In genomic region chr12:109612975-109613502, GRCh38 we compare ENCODE assay signal across 11 cellular contexts. TPM values are rescaled to one million over a fixed set of nuclear protein-coding genes. Genes with fewer than 3 reads are reported as not detected.
DNase-seq lines count a peak whose midpoint lies in the region; ATAC-seq and TF ChIP-seq lines count a peak whose summit lies in the region.
"Had no signal": no experiment of that assay in that cellular context is flagged by ENCODE, and none has a peak within 500 bp of the region (broad histone marks: within the 10 kb centered on the region; RNA-seq: fewer than 3 reads in every experiment).

No MANE protein-coding gene starts in this region.

- no peaks in the 10 kb centered on the region for H4K20me1 ChIP-seq in SK-N-SH (ENCODE audit: insufficient read depth)

- no peak for TF ChIP-seq EP300 in SK-N-SH (IDR thresholded peaks at IDR 0.05; ENCODE audit: borderline replicate concordance in 1 of 2, low read depth in 1 of 2, low read length in 1 of 2)

- POLR2A ChIA-PET in SK-N-SH (lab: Yijun Ruan, JAX), result interaction anchor here (0.6 kb wide), 1 partner anchor 18 kb away, joined by 4 read pairs; no protein-coding TSS in a partner anchor

- H3K4me3 ChIP-seq in AG09309 (ENCODE audit: control insufficient read depth, low read depth, low read length), result no peak overlapping the region
- H3K4me3 ChIP-seq in SK-N-SH (ENCODE audit: low read depth in 2 of 2, low read length in 1 of 2), result no peak overlapping the region
- H3K4me3 ChIP-seq in iPS-15b (ENCODE audit: low read depth, low read length), result no peak overlapping the region

- CTCF ChIA-PET in SK-N-SH (lab: Yijun Ruan, JAX), result interaction anchor here (1.0 to 2.5 kb wide), 5 partner anchors 16 to 232 kb away, joined by 3 to 10 read pairs (median 4); no protein-coding TSS in a partner anchor

- no peak overlapping the region for H2AFZ ChIP-seq in SK-N-SH (ENCODE audit: low read depth)

- H3K4me1 ChIP-seq in SK-N-SH (ENCODE audit: control insufficient read depth in 1 of 2, insufficient read depth in 2 of 2, low read depth in 1 of 2, low read length in 1 of 2) (peaks cover 0 to 57% of the 10 kb centered on the region in 2 experiments; a peak in 2 of 4 replicates), iPS-15b (ENCODE audit: control insufficient read depth, insufficient read depth, low read length) (no peaks in the 10 kb centered on the region)

- H3K79me2 ChIP-seq in SK-N-SH (ENCODE audit: insufficient read depth), result no peaks in the 10 kb centered on the region

- 58% methylated on average over 5 of the region's 5 CpGs for WGBS in SK-N-SH (ENCODE audit: low lambda C conversion rate)

- ATAC-seq in HG03196 (IDR thresholded peaks at IDR 0.05; ENCODE audit: unreplicated experiment), result no peak
- ATAC-seq in HG02885 (IDR thresholded peaks at IDR 0.05; ENCODE audit: poor library complexity, unreplicated experiment), result no peak
- ATAC-seq: effector memory CD8-positive, alpha-beta T cell had no signal

- H3K27me3 ChIP-seq in SK-N-SH (ENCODE audit: insufficient read depth) (peaks cover 8% of the 10 kb centered on the region; the same call in 1 of the 2 replicates), iPS-15b (ENCODE audit: control insufficient read depth, insufficient read depth, low read length) (no peaks in the 10 kb centered on the region)

- no peak overlapping the region for H3K9ac ChIP-seq in SK-N-SH
- H3K9ac ChIP-seq in iPS-15b (ENCODE audit: low read depth, low read length), result peak overlapping the region; percentile 47

- no peaks in the 10 kb centered on the region for H3F3A ChIP-seq in SK-N-SH (replicated peaks; ENCODE audit: insufficient read depth)

- no peak for DNase-seq in AG09309 (ENCODE audit: low read depth)
- DNase-seq in GM13977 (ENCODE audit: low spot score), result no peak
- DNase-seq in SK-N-SH, result no peak
- no peak for DNase-seq in amniotic stem cell (lab: John Stamatoyannopoulos, UW)
- no peak for DNase-seq in T-helper 1 cell
- DNase-seq: effector memory CD8-positive, alpha-beta T cell; naive B cell; NCI-H2107 had no signal

- no peaks in the 10 kb centered on the region for H3K9me2 ChIP-seq in SK-N-SH

- in situ Hi-C loops in GM13977 (cut with MboI; ENCODE audit: low pct_unique_long_range_greater_than_20kb, low sequenced_read_pairs, unreplicated experiment), result no loop called here

- H3K27ac ChIP-seq in SK-N-SH (ENCODE audit: low read depth in 2 of 2, low read length in 1 of 2), result no peak overlapping the region

- H3K9me3 ChIP-seq in SK-N-SH (no peaks in the 10 kb centered on the region), iPS-15b (ENCODE audit: control insufficient read depth, insufficient read depth, low read length) (no peaks in the 10 kb centered on the region)

- H3K4me2 ChIP-seq in SK-N-SH, result no peak overlapping the region

- TF ChIP-seq RAD21 in SK-N-SH (IDR thresholded peaks at IDR 0.05; ENCODE audit: low read length), result peak; percentile 35; the same call in 1 of the 2 replicates

- TF ChIP-seq CTCF in AG09309 (IDR thresholded peaks at IDR 0.05; ENCODE audit: control insufficient read depth, insufficient read depth, low read depth, low read length, missing control alignments) (peak; percentile 38), GM13977 (IDR thresholded peaks at IDR 0.05; ENCODE audit: extremely low read depth, insufficient read depth, missing control alignments) (peak; percentile 29), SK-N-SH (IDR thresholded peaks at IDR 0.05) (peak; percentile 41)

- H3K36me3 ChIP-seq in SK-N-SH (replicated peaks in 1 of 2; ENCODE audit: control insufficient read depth in 1 of 2, insufficient read depth in 2 of 2, low read length in 1 of 2), result no peaks in the 10 kb centered on the region
- no peaks in the 10 kb centered on the region for H3K36me3 ChIP-seq in iPS-15b (ENCODE audit: control insufficient read depth, insufficient read depth, low read length)

TF ChIP-seq in SK-N-SH, 30 proteins besides CTCF, POLR2A, EP300 and RAD21:
- TF ChIP-seq SMC3 (IDR thresholded peaks at IDR 0.05; ENCODE audit: low read depth, low read length), result no peak
- no peak for TF ChIP-seq NRF1 (IDR thresholded peaks at IDR 0.05; ENCODE audit: low read depth, low read length)
- TF ChIP-seq RFX5 (IDR thresholded peaks at IDR 0.05; ENCODE audit: low read length), result no peak
- TF ChIP-seq NFIC (IDR thresholded peaks at IDR 0.05; ENCODE audit: borderline replicate concordance), result no peak
- TF ChIP-seq ZBTB33 (IDR thresholded peaks at IDR 0.05; ENCODE audit: borderline replicate concordance, low read depth), result no peak
- no peak for TF ChIP-seq YY1 (IDR thresholded peaks at IDR 0.05; ENCODE audit: low read depth)
- no peak for TF ChIP-seq FOXM1 (IDR thresholded peaks at IDR 0.05; ENCODE audit: low read depth)
- no peak for TF ChIP-seq SIN3A (IDR thresholded peaks at IDR 0.05; ENCODE audit: borderline replicate concordance, low read depth, low read length)
- no peak for TF ChIP-seq PBX3 (IDR thresholded peaks at IDR 0.05)
- TF ChIP-seq GATA2 (CRISPR knock-in tag; IDR thresholded peaks at IDR 0.05), result no peak
- no peak for TF ChIP-seq MXI1 (IDR thresholded peaks at IDR 0.05; ENCODE audit: low read depth, low read length)
- no peak for TF ChIP-seq POLR2AphosphoS5 (IDR thresholded peaks at IDR 0.05; ENCODE audit: low read depth, low read length)
- TF ChIP-seq RCOR1 (IDR thresholded peaks at IDR 0.05; ENCODE audit: low read length), result no peak
- TF ChIP-seq RXRA (IDR thresholded peaks at IDR 0.05; ENCODE audit: borderline replicate concordance, low read depth), result no peak
- TF ChIP-seq IRF3 (IDR thresholded peaks at IDR 0.05; ENCODE audit: low read depth, low read length), result no peak
- TF ChIP-seq USF1 (IDR thresholded peaks at IDR 0.05; ENCODE audit: borderline replicate concordance, low read depth), result no peak
- TF ChIP-seq JUND (IDR thresholded peaks at IDR 0.05), result no peak

RNA-seq across cellular contexts. Expression of gene MVK, which starts 39.4 kb away (rescaled TPM):
- polyA plus RNA-seq in SK-N-SH (2012; rRNA removed), result 6.3 and 7.0 TPM in 2 replicates
- 2.8 and 5.3 TPM in 2 replicates for polyA plus RNA-seq in SK-N-SH (2012; cell fraction: cytosol; rRNA removed)
- polyA plus RNA-seq in SK-N-SH (2012; cell fraction: nucleus; rRNA removed), result 9.3 and 10.3 TPM in 2 replicates

RNA-seq across cellular contexts. Expression of gene MMAB, which starts 39.7 kb away (rescaled TPM):
- 14.8 and 15.9 TPM in 2 replicates for polyA plus RNA-seq in SK-N-SH (2012; rRNA removed)
- polyA plus RNA-seq in SK-N-SH (2012; cell fraction: cytosol; rRNA removed), result 11.7 and 14.3 TPM in 2 replicates
- polyA plus RNA-seq in SK-N-SH (2012; cell fraction: nucleus; rRNA removed), result 18.6 and 20.3 TPM in 2 replicates
